10 cellular contexts compared by ENCODE assay signal in the genomic region with DNA sequence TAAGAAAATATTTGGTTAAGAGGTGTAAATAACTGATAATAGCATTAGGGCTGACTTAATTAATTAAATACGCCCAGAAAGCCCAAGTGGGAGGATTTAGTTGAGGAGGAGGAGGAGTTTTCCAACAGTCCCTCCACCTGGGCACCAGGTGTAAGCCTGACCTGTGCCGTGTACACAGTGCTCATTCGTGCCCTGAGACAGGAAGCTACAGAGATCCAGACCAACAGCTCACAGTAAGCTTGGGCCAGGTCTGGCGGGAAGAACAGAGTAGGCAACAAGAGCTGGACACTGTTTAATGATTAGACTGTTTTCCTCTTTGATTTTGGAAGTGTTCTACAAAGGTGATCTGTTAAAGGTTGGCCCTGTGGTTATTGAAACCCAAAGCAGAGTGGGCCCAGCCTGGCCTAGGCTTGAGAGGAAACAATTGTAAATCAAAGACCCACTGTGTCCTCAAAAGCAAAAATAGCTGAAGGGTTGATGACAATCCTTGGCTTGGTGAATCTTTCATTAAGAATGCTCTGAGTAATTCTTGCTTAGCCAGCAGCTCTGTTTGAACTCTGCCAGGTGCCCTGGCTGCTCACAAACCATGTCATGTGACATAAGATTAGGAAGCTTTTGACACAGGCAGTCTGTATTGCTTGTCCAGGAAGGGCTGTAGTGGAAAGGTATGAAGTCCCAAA. TPM values are rescaled to one million over a fixed set of nuclear protein-coding genes. Genes with fewer than 3 reads are reported as not detected.
DNase-seq lines count a peak whose midpoint lies in the region; ATAC-seq, FAIRE-seq and TF ChIP-seq lines count a peak whose summit lies in the region.
"Had no signal": no experiment of that assay in that cellular context is flagged by ENCODE, and none has a peak within 500 bp of the region (broad histone marks: within the 10 kb centered on the region; RNA-seq: fewer than 3 reads in every experiment).

No MANE protein-coding gene starts in this region.

- no peak for FAIRE-seq in frontal cortex (lab: Jason Lieb, UNC)

- ATAC-seq in HG03280 (IDR thresholded peaks at IDR 0.05; ENCODE audit: unreplicated experiment), result no peak

- H3K4me1 Mint-ChIP-seq in activated T-helper 2 cell treated with anti-CD3 and anti-CD28 coated beads, Interferon-gamma antibody, Interleukin-2, Interleukin-4, amounts not matched to agents 10 μg/mL and 5 μg/mL and 100 μg/mL, durations not matched to agents 14 hours and 24 hours and 36 hours (ENCODE audit: low read depth), result peaks cover 59% of the 10 kb centered on the region

- no peak for TF ChIP-seq CTCF in spleen (IDR thresholded peaks at IDR 0.05 in 8 of 11, conservative IDR thresholded peaks at IDR 0.05 in 3 of 11)

- H3K36me3 ChIP-seq in spleen, result peaks cover 0 to 26% (median 2%) of the 10 kb centered on the region in 6 donors
- H3K36me3 ChIP-seq: thoracic aorta had no signal

- peak overlapping the region in 4 of 8 donors; percentile 16 to 59 (median 34) for H3K27ac ChIP-seq in spleen

- H3K27me3 ChIP-seq in spleen (replicated peaks in 1 of 7), result no peaks in the 10 kb centered on the region

- no peak overlapping the region for H3K4me3 Mint-ChIP-seq in activated T-helper 2 cell treated with anti-CD3 and anti-CD28 coated beads, Interferon-gamma antibody, Interleukin-2, Interleukin-4, amounts not matched to agents 10 μg/mL and 5 μg/mL and 100 μg/mL, durations not matched to agents 14 hours and 24 hours and 36 hours (ENCODE audit: low read depth)

- WGBS in spleen, 5 donors, result 80 to 94% (median 89%) methylated on average over 4 of the region's 4 CpGs

- peaks cover 4 to 99% (median 67%) of the 10 kb centered on the region in 6 donors for H3K4me1 ChIP-seq in spleen

- intact Hi-C loops in activated T-helper 2 cell treated with anti-CD3 and anti-CD28 coated beads, Interferon-gamma antibody, Interleukin-2, Interleukin-4, amounts not matched to agents 10 μg/mL and 5 μg/mL and 100 μg/mL, durations not matched to agents 14 hours and 24 hours and 36 hours (cut with micrococcal nuclease), result no loop called here
- intact Hi-C loops in spleen (cut with DNase I; ENCODE audit: low total_unique reads), result no loop called here

- H3K9me3 Mint-ChIP-seq in activated T-helper 2 cell treated with anti-CD3 and anti-CD28 coated beads, Interferon-gamma antibody, Interleukin-2, Interleukin-4, amounts not matched to agents 10 μg/mL and 5 μg/mL and 100 μg/mL, durations not matched to agents 14 hours and 24 hours and 36 hours, result peaks cover 3% of the 10 kb centered on the region

- DNase-seq in AG08395 (ENCODE audit: low spot score) (peak; percentile 47), HCEC 1CT (peak; percentile 86), kidney tubule cell (ENCODE audit: low spot score) (peak; percentile 95), activated gamma-delta T cell (lab: John Stamatoyannopoulos, UW) (no peak), spleen (no peak), frontal cortex (ENCODE audit: low spot score in 2 of 2) (no peak)
- no peak for DNase-seq in activated T-helper 2 cell treated with anti-CD3 and anti-CD28 coated beads, Interferon-gamma antibody, Interleukin-2, Interleukin-4, amounts not matched to agents 10 μg/mL and 5 μg/mL and 100 μg/mL, durations not matched to agents 14 hours and 24 hours and 36 hours (ENCODE audit: low spot score)
- DNase-seq: occipital lobe had no signal

- H3K9me3 ChIP-seq in spleen, result no peaks in the 10 kb centered on the region
- H3K9me3 ChIP-seq: thoracic aorta had no signal

- no peak for TF ChIP-seq POLR2A in spleen (IDR thresholded peaks at IDR 0.05)

- peaks cover 45% of the 10 kb centered on the region for H3K36me3 Mint-ChIP-seq in activated T-helper 2 cell treated with anti-CD3 and anti-CD28 coated beads, Interferon-gamma antibody, Interleukin-2, Interleukin-4, amounts not matched to agents 10 μg/mL and 5 μg/mL and 100 μg/mL, durations not matched to agents 14 hours and 24 hours and 36 hours (ENCODE audit: low read depth)

- H3K27me3 Mint-ChIP-seq in activated T-helper 2 cell treated with anti-CD3 and anti-CD28 coated beads, Interferon-gamma antibody, Interleukin-2, Interleukin-4, amounts not matched to agents 10 μg/mL and 5 μg/mL and 100 μg/mL, durations not matched to agents 14 hours and 24 hours and 36 hours (ENCODE audit: low read depth), result no peaks in the 10 kb centered on the region

- H3K4me3 ChIP-seq in spleen, result no peak overlapping the region
- H3K4me3 ChIP-seq: thoracic aorta had no signal

- peak overlapping the region; percentile 71 for H3K27ac Mint-ChIP-seq in activated T-helper 2 cell treated with anti-CD3 and anti-CD28 coated beads, Interferon-gamma antibody, Interleukin-2, Interleukin-4, amounts not matched to agents 10 μg/mL and 5 μg/mL and 100 μg/mL, durations not matched to agents 14 hours and 24 hours and 36 hours

RNA-seq across cellular contexts. Expression of a gene that starts 13.8 kb away (rescaled TPM):
- 111 and 115 TPM in 2 replicates for total RNA-seq in activated T-helper 2 cell treated with anti-CD3 and anti-CD28 coated beads, Interferon-gamma antibody, Interleukin-2, Interleukin-4, amounts not matched to agents 10 μg/mL and 5 μg/mL and 100 μg/mL, durations not matched to agents 14 hours and 24 hours and 36 hours
- total RNA-seq in spleen (10 to 100 TPM; 52.2 to 79.6 (median 62.2) TPM), frontal cortex (2.9 TPM)
- 10 to 100 TPM; 21.5 to 39.7 (median 29.1) TPM for polyA plus RNA-seq in spleen

Comparison
In these comparisons a context has a peak if more than half of its experiments do, and no peak if none do; other contexts are left out.
1. DNase-seq: peak in AG08395 (single experiment), HCEC 1CT (single experiment) and kidney tubule cell (single experiment); none in activated T-helper 2 cell treated with anti-CD3 and anti-CD28 coated beads, Interferon-gamma antibody, Interleukin-2, Interleukin-4, amounts not matched to agents 10 μg/mL and 5 μg/mL and 100 μg/mL, durations not matched to agents 14 hours and 24 hours and 36 hours (single experiment), activated gamma-delta T cell (single experiment), spleen (single experiment) and frontal cortex (0 of 2).
2. RNA of a gene that starts 13.8 kb away (total RNA-seq): 111 to 115 TPM in activated T-helper 2 cell treated with anti-CD3 and anti-CD28 coated beads, Interferon-gamma antibody, Interleukin-2, Interleukin-4, amounts not matched to agents 10 μg/mL and 5 μg/mL and 100 μg/mL, durations not matched to agents 14 hours and 24 hours and 36 hours and 52.2 to 79.6 TPM in spleen; 2.9 TPM in frontal cortex (single experiment); every median in the first group is over 10 times any median in the second.